37 cellular contexts compared by ENCODE assay signal in the genomic region with DNA sequence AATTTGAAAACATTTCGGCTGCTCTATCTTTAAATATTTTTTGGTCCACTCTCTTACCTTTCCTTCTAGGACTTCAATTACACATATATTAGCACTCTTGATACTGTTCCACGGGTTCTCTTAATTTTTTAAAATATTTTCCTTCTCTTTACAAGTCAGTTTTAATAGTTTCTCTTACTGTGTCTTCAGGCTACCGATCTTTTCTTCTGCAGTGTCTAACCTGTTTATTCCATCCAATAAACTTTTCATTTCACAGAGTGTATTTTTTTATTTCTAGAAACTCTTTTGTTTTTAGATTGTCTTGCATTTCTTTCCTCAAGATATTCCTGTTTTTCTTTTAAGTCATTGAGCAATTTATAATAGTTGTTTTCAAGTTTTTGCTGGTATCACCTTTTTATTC.
"Had no signal": no experiment of that assay in that cellular context is flagged by ENCODE, and none has a peak within 500 bp of the region (broad histone marks: within the 10 kb centered on the region; RNA-seq: fewer than 3 reads in every experiment).

No MANE protein-coding gene starts in this region.

- H3K4me1 ChIP-seq: breast epithelium had no signal

- H3K4me3 ChIP-seq: body of pancreas, breast epithelium had no signal

- H3K9me3 Mint-ChIP-seq: activated CD4-positive, alpha-beta T cell treated with anti-CD3 and anti-CD28 coated beads, Interleukin-2, amount 10 ng/mL, durations not matched to agents 24 days and 14 days; activated T-helper 17 cell treated with anti-CD3 and anti-CD28 coated beads, Interleukin-2, amount 50 U/mL, for 72 hours had no signal

- H3K27ac Mint-ChIP-seq: activated B cell treated with CpG ODN at 0.5 μM for 24 hours; activated CD4-positive, alpha-beta memory T cell treated with anti-CD3 and anti-CD28 coated beads for 36 hours; activated CD4-positive, alpha-beta T cell treated with anti-CD3 and anti-CD28 coated beads, Interleukin-2, amount 10 ng/mL, durations not matched to agents 24 days and 14 days; activated CD8-positive, alpha-beta T cell treated with anti-CD3 and anti-CD28 coated beads for 36 hours; activated naive CD4-positive, alpha-beta T cell treated with anti-CD3 and anti-CD28 coated beads, Interleukin-2, amount 10 ng/mL, durations not matched to agents 7 days and 5 days; activated naive CD4-positive, alpha-beta T cell treated with anti-CD3 and anti-CD28 coated beads, Interleukin-2, amount 50 U/mL, for 24 hours; activated naive CD8-positive, alpha-beta T cell; activated naive CD8-positive, alpha-beta T cell treated with anti-CD3 and anti-CD28 coated beads, Interleukin-2, amount 10 ng/mL, durations not matched to agents 7 days and 5 days; activated naive CD8-positive, alpha-beta T cell treated with anti-CD3 and anti-CD28 coated beads, Interleukin-2, amount 50 U/mL, for 24 hours; activated T-cell treated with anti-CD3 and anti-CD28 coated beads, Interleukin-2, amount 50 U/mL, for 72 hours; activated T-helper 1 cell treated with anti-CD3 and anti-CD28 coated beads, Interleukin-12 subunit alpha, Interleukin-12 subunit beta, Interleukin-2, Interleukin-4 antibody, amounts not matched to agents 30 ng/mL and 10 ng/mL and 1 ng/mL, durations not matched to agents 14 hours and 24 hours and 36 hours; activated T-helper 17 cell treated with anti-CD3 and anti-CD28 coated beads, Interleukin-2, amount 50 U/mL, for 72 hours; T-helper 1 cell treated with Interleukin-12 subunit alpha and Interleukin-12 subunit beta and Interleukin-4 antibody, amounts not matched to agents 30 μg/mL and 1 μg/mL, for 36 hours; T-helper 2 cell treated with Interferon-gamma antibody and Interleukin-4, amounts not matched to agents 5 μg/mL and 100 μg/mL, for 36 hours had no signal

- H3K27me3 Mint-ChIP-seq: activated B cell treated with CpG ODN at 0.5 μM for 24 hours; activated CD4-positive, alpha-beta memory T cell treated with anti-CD3 and anti-CD28 coated beads for 36 hours; activated CD4-positive, alpha-beta T cell treated with anti-CD3 and anti-CD28 coated beads, Interleukin-2, amount 10 ng/mL, durations not matched to agents 24 days and 14 days; activated CD8-positive, alpha-beta T cell treated with anti-CD3 and anti-CD28 coated beads for 36 hours; activated naive CD4-positive, alpha-beta T cell treated with anti-CD3 and anti-CD28 coated beads, Interleukin-2, amount 10 ng/mL, durations not matched to agents 7 days and 5 days; activated naive CD4-positive, alpha-beta T cell treated with anti-CD3 and anti-CD28 coated beads, Interleukin-2, amount 50 U/mL, for 24 hours; activated naive CD8-positive, alpha-beta T cell; activated naive CD8-positive, alpha-beta T cell treated with anti-CD3 and anti-CD28 coated beads, Interleukin-2, amount 10 ng/mL, durations not matched to agents 7 days and 5 days; activated naive CD8-positive, alpha-beta T cell treated with anti-CD3 and anti-CD28 coated beads, Interleukin-2, amount 50 U/mL, for 24 hours; activated T-helper 17 cell treated with anti-CD3 and anti-CD28 coated beads, Interleukin-2, amount 50 U/mL, for 72 hours had no signal

- H3K9me3 ChIP-seq: body of pancreas had no signal

- H3K4me1 Mint-ChIP-seq: activated naive CD4-positive, alpha-beta T cell treated with anti-CD3 and anti-CD28 coated beads, Interleukin-2, amount 10 ng/mL, durations not matched to agents 7 days and 5 days; activated T-helper 17 cell treated with anti-CD3 and anti-CD28 coated beads, Interleukin-2, amount 50 U/mL, for 72 hours had no signal

- H3K4me3 Mint-ChIP-seq: activated B cell treated with CpG ODN at 0.5 μM for 24 hours; activated CD4-positive, alpha-beta memory T cell treated with anti-CD3 and anti-CD28 coated beads for 36 hours; activated CD4-positive, alpha-beta T cell treated with anti-CD3 and anti-CD28 coated beads, Interleukin-2, amount 10 ng/mL, durations not matched to agents 24 days and 14 days; activated CD8-positive, alpha-beta T cell treated with anti-CD3 and anti-CD28 coated beads for 36 hours; activated naive CD4-positive, alpha-beta T cell treated with anti-CD3 and anti-CD28 coated beads, Interleukin-2, amount 10 ng/mL, durations not matched to agents 7 days and 5 days; activated naive CD4-positive, alpha-beta T cell treated with anti-CD3 and anti-CD28 coated beads, Interleukin-2, amount 50 U/mL, for 24 hours; activated naive CD8-positive, alpha-beta T cell; activated naive CD8-positive, alpha-beta T cell treated with anti-CD3 and anti-CD28 coated beads, Interleukin-2, amount 10 ng/mL, durations not matched to agents 7 days and 5 days; activated naive CD8-positive, alpha-beta T cell treated with anti-CD3 and anti-CD28 coated beads, Interleukin-2, amount 50 U/mL, for 24 hours; activated T-cell treated with anti-CD3 and anti-CD28 coated beads, Interleukin-2, amount 50 U/mL, for 4 hours; activated T-cell treated with anti-CD3 and anti-CD28 coated beads, Interleukin-2, amount 50 U/mL, for 72 hours; activated T-helper 1 cell treated with anti-CD3 and anti-CD28 coated beads, Interleukin-12 subunit alpha, Interleukin-12 subunit beta, Interleukin-2, Interleukin-4 antibody, amounts not matched to agents 30 ng/mL and 10 ng/mL and 1 ng/mL, durations not matched to agents 14 hours and 24 hours and 36 hours; activated T-helper 17 cell treated with anti-CD3 and anti-CD28 coated beads, Interleukin-2, amount 50 U/mL, for 72 hours; T-helper 1 cell treated with Interleukin-12 subunit alpha and Interleukin-12 subunit beta and Interleukin-4 antibody, amounts not matched to agents 30 μg/mL and 1 μg/mL, for 36 hours; T-helper 2 cell treated with Interferon-gamma antibody and Interleukin-4, amounts not matched to agents 5 μg/mL and 100 μg/mL, for 36 hours had no signal

- FAIRE-seq: astrocyte, TTC549 had no signal

- H3K27me3 ChIP-seq: body of pancreas, brain microvascular endothelial cell, breast epithelium had no signal

- H3K36me3 ChIP-seq: brain microvascular endothelial cell, breast epithelium had no signal

- H3K27ac ChIP-seq: body of pancreas, brain microvascular endothelial cell, breast epithelium, VCaP had no signal

- DNase-seq: activated B cell treated with CpG ODN at 0.5 μM for 24 hours; activated CD4-positive, alpha-beta memory T cell treated with anti-CD3 and anti-CD28 coated beads for 36 hours; activated CD4-positive, alpha-beta T cell treated with anti-CD3 and anti-CD28 coated beads for 4 hours; activated CD4-positive, alpha-beta T cell treated with anti-CD3 and anti-CD28 coated beads, Interleukin-2, amount 10 ng/mL, durations not matched to agents 24 days and 14 days; activated CD4-positive, alpha-beta T cell treated with anti-CD3 and anti-CD28 coated beads, Interleukin-2, amount 50 U/mL, for 1 hour; activated CD4-positive, alpha-beta T cell treated with anti-CD3 and anti-CD28 coated beads, Interleukin-2, amount 50 U/mL, for 4 hours; activated CD4-positive, CD25-positive, alpha-beta regulatory T cell treated with anti-CD3 and anti-CD28 coated beads, Interleukin-2, amount 50 U/mL, for 72 hours; activated CD8-positive, alpha-beta memory T cell treated with anti-CD3 and anti-CD28 coated beads, Interleukin-2, amount 50 U/mL, for 4 hours; activated CD8-positive, alpha-beta T cell treated with anti-CD3 and anti-CD28 coated beads for 36 hours; activated effector memory CD4-positive, alpha-beta T cell treated with anti-CD3 and anti-CD28 coated beads, Interleukin-2, amount 50 U/mL, for 16 hours; activated naive CD4-positive, alpha-beta T cell treated with anti-CD3 and anti-CD28 coated beads, Interleukin-2, amount 10 ng/mL, durations not matched to agents 7 days and 5 days; activated naive CD4-positive, alpha-beta T cell treated with Interleukin-2 at 50 U/mL for 16 hours; activated naive CD8-positive, alpha-beta T cell treated with anti-CD3 and anti-CD28 coated beads, Interleukin-2, amount 10 ng/mL, durations not matched to agents 7 days and 5 days; activated naive CD8-positive, alpha-beta T cell treated with anti-CD3 and anti-CD28 coated beads, Interleukin-2, amount 50 U/mL, for 24 hours; activated T-cell treated with anti-CD3 and anti-CD28 coated beads for 4 hours; activated T-cell treated with anti-CD3 and anti-CD28 coated beads, Interleukin-2, amount 50 U/mL, for 1 hour; activated T-cell treated with anti-CD3 and anti-CD28 coated beads, Interleukin-2, amount 50 U/mL, for 4 hours; activated T-cell treated with anti-CD3 and anti-CD28 coated beads, Interleukin-2, amount 50 U/mL, for 72 hours; amygdala; anterior cingulate cortex; body of pancreas; brain microvascular endothelial cell; central memory CD4-positive, alpha-beta T cell; cerebellar nuclear complex; T-helper 1 cell; T-helper 2 cell; T-helper 9 cell had no signal

- ATAC-seq: activated CD8-positive, alpha-beta T cell treated with anti-CD3 and anti-CD28 coated beads for 36 hours; activated naive CD8-positive, alpha-beta T cell treated with anti-CD3 and anti-CD28 coated beads, Interleukin-2, amount 50 U/mL, for 24 hours; activated T-cell treated with anti-CD3 and anti-CD28 coated beads, Interleukin-2, amount 50 U/mL, for 4 hours; activated T-cell treated with anti-CD3 and anti-CD28 coated beads, Interleukin-2, amount 50 U/mL, for 72 hours; activated T-helper 17 cell treated with anti-CD3 and anti-CD28 coated beads, Interleukin-2, amount 50 U/mL, for 72 hours; body of pancreas had no signal
